13 cellular contexts compared by ENCODE assay signal in the genomic region with DNA sequence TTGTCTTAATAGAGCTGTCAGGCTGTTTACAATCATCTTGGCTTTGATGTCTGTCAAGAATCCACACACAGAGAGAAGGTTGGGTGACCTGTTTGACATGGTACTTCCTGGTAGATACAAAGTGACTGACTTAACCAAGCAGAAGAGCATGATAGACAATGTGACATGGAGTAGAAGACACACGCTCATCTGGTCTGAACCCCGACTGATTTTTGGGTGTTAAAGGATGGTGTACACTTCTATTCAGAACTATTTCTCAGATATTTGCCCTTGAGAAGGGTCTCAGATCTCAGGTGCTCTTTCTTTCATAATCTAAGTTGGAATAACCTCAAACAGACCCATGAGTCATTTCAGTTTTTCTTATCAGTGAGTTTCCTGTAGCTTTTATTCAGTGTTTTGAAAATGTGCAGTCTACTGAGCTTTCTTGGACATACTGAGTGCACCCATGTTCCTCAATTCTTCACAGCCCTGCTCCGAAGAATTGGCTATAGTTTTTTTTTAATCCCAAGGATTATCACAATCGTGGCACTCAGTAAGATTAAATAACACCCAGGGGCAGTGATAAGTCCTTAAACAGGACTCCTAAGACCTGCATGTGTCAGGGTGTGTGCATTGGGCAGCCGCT. TPM values are rescaled to one million over a fixed set of nuclear protein-coding genes. Genes with fewer than 3 reads are reported as not detected.
DNase-seq lines count a peak whose midpoint lies in the region; ATAC-seq and TF ChIP-seq lines count a peak whose summit lies in the region.
"Had no signal": no experiment of that assay in that cellular context is flagged by ENCODE, and none has a peak within 500 bp of the region (broad histone marks: within the 10 kb centered on the region; RNA-seq: fewer than 3 reads in every experiment).

No MANE protein-coding gene starts in this region.

- H3K9me3 ChIP-seq in osteoblast (ENCODE audit: low read depth, low read length) = no peaks in the 10 kb centered on the region

- intact Hi-C loops in left colon (cut with DNase I, micrococcal nuclease) = no loop called here

- no peaks in the 10 kb centered on the region for H3K27me3 ChIP-seq in osteoblast (ENCODE audit: insufficient read depth, low read length)

- peak; percentile 16 for DNase-seq in DMS153 (lab: John Stamatoyannopoulos, UW)
- DNase-seq in DMS153 treated with DMSO at 0.1 percent for 48 hours (lab: John Stamatoyannopoulos, UW; ENCODE audit: unreplicated experiment) = no peak
- peak; percentile 30 for DNase-seq in retina
- DNase-seq in osteoblast (ENCODE audit: insufficient read length, low spot score, missing footprints) = no peak
- DNase-seq in CD1c-positive myeloid dendritic cell (ENCODE audit: extremely low spot score) = no peak
- DNase-seq in left colon = no peak
- DNase-seq: cortex of kidney, EL had no signal

- H2AFZ ChIP-seq in osteoblast (ENCODE audit: low read length) = no peak overlapping the region

- H3K4me2 ChIP-seq in osteoblast (ENCODE audit: insufficient read depth, low read length) = no peak overlapping the region

- H4K20me1 ChIP-seq in osteoblast (ENCODE audit: insufficient read depth, low read length) = no peaks in the 10 kb centered on the region

- H3K4me3 ChIP-seq in osteoblast (ENCODE audit: insufficient read depth, low read length) = no peak overlapping the region
- H3K4me3 ChIP-seq: SK-N-MC had no signal

- no peak for TF ChIP-seq CTCF in osteoblast (IDR thresholded peaks at IDR 0.05; ENCODE audit: extremely low read depth, low read depth, low read length)

- no peaks in the 10 kb centered on the region for H3K79me2 ChIP-seq in osteoblast (ENCODE audit: insufficient read depth, low read length)

- H3K36me3 ChIP-seq in osteoblast (ENCODE audit: insufficient read depth, low read length) = no peaks in the 10 kb centered on the region

- no peak overlapping the region for H3K27ac ChIP-seq in osteoblast (ENCODE audit: low read depth, low read length)
- H3K27ac ChIP-seq: 22Rv1, HL-60, SK-N-MC had no signal

- peak; percentile 64 for ATAC-seq in HG02571 (IDR thresholded peaks at IDR 0.05; ENCODE audit: unreplicated experiment)
- ATAC-seq in HG03439 (IDR thresholded peaks at IDR 0.05; ENCODE audit: unreplicated experiment) = peak; percentile 80
- no peak for ATAC-seq in left colon

- no peaks in the 10 kb centered on the region for H3K4me1 ChIP-seq in osteoblast (ENCODE audit: insufficient read depth, low read length)

RNA-seq across cellular contexts. Expression of a gene that starts 46.4 kb away (rescaled TPM):
- total RNA-seq in osteoblast (not detected in 2 replicates), left colon (not detected)

Comparison
In these comparisons a context has a peak if more than half of its experiments do, and no peak if none do; other contexts are left out.
1. DNase-seq: peak in DMS153 (single experiment) and retina (single experiment); none in DMS153 treated with DMSO at 0.1 percent for 48 hours (single experiment), osteoblast (single experiment), CD1c-positive myeloid dendritic cell (single experiment) and left colon (0 of 2).